ENCODE assay signal across 8 cellular contexts in genomic region chr15:92821491-92822116, GRCh38.
DNase-seq lines count a peak whose midpoint lies in the region; ATAC-seq and TF ChIP-seq lines count a peak whose summit lies in the region.

No MANE protein-coding gene starts in this region.

- H3K4me2 ChIP-seq in H9 (ENCODE audit: insufficient read depth, insufficient read length, low read length) = peak overlapping the region; percentile 31

- no peak overlapping the region for H3K23ac ChIP-seq in H9 (ENCODE audit: insufficient read length, low read depth, low read length)

- H3K9me3 Mint-ChIP-seq in H9 (no peaks in the 10 kb centered on the region), activated B cell treated with CpG ODN at 0.5 μM for 24 hours (no peaks in the 10 kb centered on the region)

- peaks cover 69 to 76% of the 10 kb centered on the region in 2 experiments for H3K4me1 Mint-ChIP-seq in H9
- H3K4me1 Mint-ChIP-seq in activated B cell treated with CpG ODN at 0.5 μM for 24 hours = peaks cover 70% of the 10 kb centered on the region

- ATAC-seq in activated B cell treated with CpG ODN at 0.5 μM for 24 hours (ENCODE audit: low read depth) (no peak), left lung (peak; percentile 70)

- H3K36me3 Mint-ChIP-seq in H9 (ENCODE audit: insufficient read depth in 1 of 3, low read depth in 3 of 3) (no peaks in the 10 kb centered on the region), activated B cell treated with CpG ODN at 0.5 μM for 24 hours (ENCODE audit: low read depth) (no peaks in the 10 kb centered on the region)

- H4K91ac ChIP-seq in H9 (ENCODE audit: insufficient read length, low read depth, low read length) = no peak overlapping the region

- intact Hi-C loops in activated B cell treated with CpG ODN at 0.5 μM for 24 hours (cut with micrococcal nuclease) = no loop called here
- intact Hi-C loops in left lung (cut with DNase I) = no loop called here

- H3K56ac ChIP-seq in H9 (ENCODE audit: insufficient read length, low read depth, low read length) = no peak overlapping the region

- no peaks in the 10 kb centered on the region for H4K20me1 ChIP-seq in H9 (ENCODE audit: control insufficient read depth, insufficient read depth, insufficient read length)

- peak overlapping the region; percentile 100 for H3K27ac ChIP-seq in 22Rv1
- no peak overlapping the region for H3K27ac ChIP-seq in H9 (ENCODE audit: insufficient read length, low read depth, low read length)
- peak overlapping the region; percentile 54 to 89 for H3K27ac ChIP-seq in left lung

- no peak overlapping the region for H3K9ac ChIP-seq in H9 (ENCODE audit: extremely low read depth, insufficient read length, low read length)

- no peak for DNase-seq in H9
- DNase-seq in activated B cell treated with CpG ODN at 0.5 μM for 24 hours = no peak
- DNase-seq in left lung = peak in 1 of 2 donors; percentile 30
- no peak for DNase-seq in COR-L47 (lab: John Stamatoyannopoulos, UW)
- DNase-seq in inferior parietal cortex (ENCODE audit: extremely low spot score) = no peak
- no peak for DNase-seq in NCI-H345 treated with DMSO at 0.1 percent for 48 hours (lab: John Stamatoyannopoulos, UW; ENCODE audit: unreplicated experiment)
- no peak for DNase-seq in mucosa of gallbladder (ENCODE audit: low spot score)

- CTCF ChIA-PET in activated B cell treated with CpG ODN at 0.5 μM for 24 hours (lab: Charles Lee) = no interaction called here

- H3K9me3 ChIP-seq in H9 (ENCODE audit: control insufficient read depth, low read depth, low read length) (no peaks in the 10 kb centered on the region), left lung (no peaks in the 10 kb centered on the region)

- no peaks in the 10 kb centered on the region for H3K79me1 ChIP-seq in H9 (ENCODE audit: insufficient read depth, low read depth, low read length, poor library complexity, severe bottlenecking)

- H2AK5ac ChIP-seq in H9 (ENCODE audit: insufficient read length, low read length) = no peak overlapping the region

- H2BK120ac ChIP-seq in H9 (ENCODE audit: low read depth, low read length, poor library complexity, severe bottlenecking) = no peak overlapping the region

- H2BK5ac ChIP-seq in H9 (ENCODE audit: insufficient read length, low read length) = no peak overlapping the region

- H3K27ac Mint-ChIP-seq in H9 (peak overlapping the region; percentile 1 to 73 (median 62); a peak in 4 of 7 replicates), activated B cell treated with CpG ODN at 0.5 μM for 24 hours (peak overlapping the region; percentile 79)

- H3K79me2 ChIP-seq in H9 (ENCODE audit: insufficient read depth, low read length) = 0 out of 2 replicates have a peak, but pooled peaks cover 1% of the 10 kb centered on the region

- no peak overlapping the region for H3K4me3 ChIP-seq in left lung

- no CpG with 5 or more reads among the region's 5 CpGs for WGBS in H9 (ENCODE audit: extremely low coverage, insufficient read length, low lambda C conversion rate)

- no peak overlapping the region for H3K4ac ChIP-seq in H9 (ENCODE audit: low read depth, low read length)

- no peak overlapping the region for H2BK15ac ChIP-seq in H9 (ENCODE audit: low read depth, low read length)

- H4K5ac ChIP-seq in H9 (ENCODE audit: insufficient read length, low read depth, low read length) = no peak overlapping the region

- H4K8ac ChIP-seq in H9 (replicated peaks; ENCODE audit: insufficient read length, low read depth, low read length) = no peak overlapping the region

- H3K23me2 ChIP-seq in H9 (ENCODE audit: insufficient read length, low read depth, low read length, poor library complexity, severe bottlenecking) = peaks cover 5% of the 10 kb centered on the region

- no peaks in the 10 kb centered on the region for H3K36me3 ChIP-seq in left lung

- no peak overlapping the region for H3K18ac ChIP-seq in H9 (ENCODE audit: insufficient read length, low read depth, low read length)

- no peak overlapping the region for H2AFZ ChIP-seq in H9 (ENCODE audit: low read length)

- POLR2A ChIA-PET in activated B cell treated with CpG ODN at 0.5 μM for 24 hours (lab: Charles Lee) = interaction anchor here (0.6 to 7.6 kb wide), 10 partner anchors 9 to 112 kb away, joined by 3 to 90 read pairs (median 20); partner anchors contain the start of gene CHD2

- no peak for TF ChIP-seq CTCF in 22Rv1 (IDR thresholded peaks at IDR 0.05)
- no peak for TF ChIP-seq CTCF in H9 (conservative IDR thresholded peaks at IDR 0.05)
- no peak for TF ChIP-seq CTCF in activated B cell treated with CpG ODN at 0.5 μM for 24 hours (IDR thresholded peaks at IDR 0.05)
- TF ChIP-seq CTCF in left lung (IDR thresholded peaks at IDR 0.05) = no peak

- H3K4me1 ChIP-seq in H9 (ENCODE audit: insufficient read depth, low read length) = peaks cover 26% of the 10 kb centered on the region
- peaks cover 14 to 49% of the 10 kb centered on the region in 2 donors for H3K4me1 ChIP-seq in left lung

- H3K14ac ChIP-seq in H9 (ENCODE audit: insufficient read depth, low read length) = no peak overlapping the region

- no peaks in the 10 kb centered on the region for H3K27me3 ChIP-seq in H9 (ENCODE audit: insufficient read depth, low read length)
- H3K27me3 ChIP-seq in left lung = no peaks in the 10 kb centered on the region

- H2BK20ac ChIP-seq in H9 (ENCODE audit: low read depth, low read length, poor library complexity, severe bottlenecking) = no peak overlapping the region

- H3K27me3 Mint-ChIP-seq in H9 (ENCODE audit: low read depth) (peaks cover 1% of the 10 kb centered on the region; the same call in 1 of the 2 replicates), activated B cell treated with CpG ODN at 0.5 μM for 24 hours (no peaks in the 10 kb centered on the region)

- no peak overlapping the region for H2BK12ac ChIP-seq in H9 (ENCODE audit: insufficient read length, low read depth, low read length)

- no peak overlapping the region for H3T11ph ChIP-seq in H9 (ENCODE audit: low read length)

- H3K4me3 Mint-ChIP-seq in H9 (peak overlapping the region; percentile 4 to 15; a peak in 3 of 5 replicates), activated B cell treated with CpG ODN at 0.5 μM for 24 hours (peak overlapping the region; percentile 55)
